Comparison of ENCODE assay signal across 10 cellular contexts in genomic region chr4:94338681-94339351, GRCh38. TPM values are rescaled to one million over a fixed set of nuclear protein-coding genes. Genes with fewer than 3 reads are reported as not detected.
DNase-seq lines count a peak whose midpoint lies in the region; ATAC-seq and TF ChIP-seq lines count a peak whose summit lies in the region.
"Had no signal": no experiment of that assay in that cellular context is flagged by ENCODE, and none has a peak within 500 bp of the region (broad histone marks: within the 10 kb centered on the region; RNA-seq: fewer than 3 reads in every experiment).

No MANE protein-coding gene starts in this region.

- no peaks in the 10 kb centered on the region for H3K9me2 ChIP-seq in OCI-LY1 (ENCODE audit: low read depth, low read length)

- H3K27me3 Mint-ChIP-seq in activated T-cell treated with anti-CD3 and anti-CD28 coated beads, Interleukin-2, amount 50 U/mL, for 72 hours (ENCODE audit: low read depth): no peaks in the 10 kb centered on the region

- H4K20me1 ChIP-seq in OCI-LY1 (ENCODE audit: insufficient read depth, low read length): no peaks in the 10 kb centered on the region

- H3K4me3 ChIP-seq in OCI-LY1 (ENCODE audit: low read depth, low read length, poor library complexity, severe bottlenecking): no peak overlapping the region
- H3K4me3 ChIP-seq: pancreas had no signal

- no peak for DNase-seq in activated T-cell treated with anti-CD3 and anti-CD28 coated beads, Interleukin-2, amount 50 U/mL, for 72 hours
- DNase-seq in activated T-cell treated with anti-CD3 and anti-CD28 coated beads for 4 hours (no peak), SIG-M5 treated with dmso at 0.1 percent for 504 hours (lab: John Stamatoyannopoulos, UW; ENCODE audit: unreplicated experiment) (no peak), AG08396 (ENCODE audit: low spot score) (no peak), NCI-H1105 (lab: John Stamatoyannopoulos, UW) (no peak)
- no peak for DNase-seq in stimulated activated naive CD8-positive, alpha-beta T cell treated with anti-CD3 and anti-CD28 coated beads, Interleukin-15, Interleukin-2, amounts not matched to agents 100 U/mL and 50 U/mL, for 24 hours
- DNase-seq: pancreas had no signal

- no peaks in the 10 kb centered on the region for H3K36me3 ChIP-seq in OCI-LY1 (ENCODE audit: insufficient read depth, low read length)
- H3K36me3 ChIP-seq: pancreas had no signal

- H3K79me2 ChIP-seq in OCI-LY1 (ENCODE audit: insufficient read depth, low read length): no peaks in the 10 kb centered on the region

- H3K9me3 ChIP-seq in OCI-LY1 (ENCODE audit: low read length): no peaks in the 10 kb centered on the region
- H3K9me3 ChIP-seq: pancreas had no signal

- peaks cover 28% of the 10 kb centered on the region for H3K4me1 Mint-ChIP-seq in activated T-cell treated with anti-CD3 and anti-CD28 coated beads, Interleukin-2, amount 50 U/mL, for 72 hours (ENCODE audit: low read depth)

- H3K9me3 Mint-ChIP-seq in activated T-cell treated with anti-CD3 and anti-CD28 coated beads, Interleukin-2, amount 50 U/mL, for 72 hours: no peaks in the 10 kb centered on the region

- H3F3A ChIP-seq in OCI-LY1 (ENCODE audit: insufficient read depth, low read length): no peaks in the 10 kb centered on the region

- no peaks in the 10 kb centered on the region for H3K27me3 ChIP-seq in OCI-LY1 (ENCODE audit: insufficient read depth, low read length)
- H3K27me3 ChIP-seq: pancreas had no signal

- no peak overlapping the region for H3K4me2 ChIP-seq in OCI-LY1 (ENCODE audit: low read length)

- H2AFZ ChIP-seq in OCI-LY1 (ENCODE audit: low read length): 0 out of 2 replicates have a peak overlapping the region, but pooled peaks have one; percentile 47

- peaks cover 0 to 1% of the 10 kb centered on the region in 2 donors for H3K36me3 Mint-ChIP-seq in activated T-cell treated with anti-CD3 and anti-CD28 coated beads, Interleukin-2, amount 50 U/mL, for 72 hours (ENCODE audit: insufficient read depth in 2 of 2)

- peak overlapping the region; percentile 86 for H3K27ac Mint-ChIP-seq in activated T-cell treated with anti-CD3 and anti-CD28 coated beads, Interleukin-2, amount 50 U/mL, for 72 hours

- no peak overlapping the region for H3K9ac ChIP-seq in OCI-LY1 (ENCODE audit: low read length)

- TF ChIP-seq CTCF in OCI-LY1 (IDR thresholded peaks at IDR 0.05; ENCODE audit: low read length): no peak

- H3K4me1 ChIP-seq in OCI-LY1 (ENCODE audit: insufficient read depth, low read length, severe bottlenecking): peaks cover 3% of the 10 kb centered on the region
- H3K4me1 ChIP-seq: pancreas had no signal

- peak overlapping the region; percentile 74 to 96 for H3K4me3 Mint-ChIP-seq in activated T-cell treated with anti-CD3 and anti-CD28 coated beads, Interleukin-2, amount 50 U/mL, for 72 hours

- no peak overlapping the region for H3K27ac ChIP-seq in OCI-LY1 (ENCODE audit: low read depth, low read length, poor library complexity, severe bottlenecking)
- H3K27ac ChIP-seq: pancreas had no signal

- peak; percentile 91 to 95 for ATAC-seq in activated T-cell treated with anti-CD3 and anti-CD28 coated beads, Interleukin-2, amount 50 U/mL, for 72 hours (replicated peaks in 1 of 2)
- peak; percentile 65 for ATAC-seq in HG02759 (IDR thresholded peaks at IDR 0.05; ENCODE audit: unreplicated experiment)
- peak; percentile 80 for ATAC-seq in stimulated activated naive CD8-positive, alpha-beta T cell treated with anti-CD3 and anti-CD28 coated beads, Interleukin-15, Interleukin-2, amounts not matched to agents 100 U/mL and 50 U/mL, for 24 hours

RNA-seq across cellular contexts. Expression of gene HPGDS, which starts 3.8 kb away (rescaled TPM):
- not detected for total RNA-seq in activated T-cell treated with anti-CD3 and anti-CD28 coated beads, Interleukin-2, amount 50 U/mL, for 72 hours
- total RNA-seq: H1 had no signal
